ENCODE assay signal across 19 cellular contexts in the genomic region with DNA sequence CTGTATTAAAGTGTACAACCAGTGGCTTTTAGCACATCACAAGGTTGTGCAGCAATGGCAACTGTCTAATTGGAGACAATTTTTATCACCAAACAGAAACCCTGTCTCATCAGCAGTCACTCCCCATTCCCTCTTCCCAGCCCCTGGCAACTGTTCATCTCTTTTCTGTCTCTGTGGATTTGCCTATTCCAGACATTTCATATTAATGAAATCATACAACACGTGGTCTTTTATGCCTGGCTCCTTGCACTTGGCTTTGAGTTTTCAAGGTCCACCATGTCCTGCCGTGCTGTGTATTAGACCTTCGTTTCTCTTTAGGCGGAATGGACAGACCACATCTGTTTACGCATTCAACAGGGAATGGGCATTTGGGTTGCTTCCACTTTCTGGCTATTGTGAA. TPM values are rescaled to one million over a fixed set of nuclear protein-coding genes. Genes with fewer than 3 reads are reported as not detected.
"Had no signal": no experiment of that assay in that cellular context is flagged by ENCODE, and none has a peak within 500 bp of the region (broad histone marks: within the 10 kb centered on the region; RNA-seq: fewer than 3 reads in every experiment).

No MANE protein-coding gene starts in this region.

- H3K27ac Mint-ChIP-seq: activated naive CD8-positive, alpha-beta T cell; brain; immature natural killer cell; T-helper 1 cell treated with Interleukin-12 subunit alpha and Interleukin-12 subunit beta and Interleukin-4 antibody, amounts not matched to agents 30 μg/mL and 1 μg/mL, for 36 hours had no signal

- H3K4me1 ChIP-seq: colonic mucosa, esophagus muscularis mucosa, lower lobe of right lung, neural progenitor cell, transverse colon had no signal

- DNase-seq: activated CD4-positive, alpha-beta T cell treated with anti-CD3 and anti-CD28 coated beads for 4 hours; activated gamma-delta T cell treated with Interleukin-2 at 50 U/mL for 16 hours; amniotic stem cell; central memory CD4-positive, alpha-beta T cell; colonic mucosa; foreskin melanocyte; immature natural killer cell; lower lobe of right lung; ovary; stimulated activated CD4-positive, alpha-beta T cell treated with anti-CD3 and anti-CD28 coated beads, Interleukin-2, amount 100 ng/mL, for 48 hours; stimulated activated naive CD4-positive, alpha-beta T cell; substantia nigra; transverse colon had no signal

- H3K36me3 Mint-ChIP-seq: activated naive CD8-positive, alpha-beta T cell; brain; immature natural killer cell; neural progenitor cell had no signal

- H3K4me3 ChIP-seq: colonic mucosa, esophagus muscularis mucosa, lower lobe of right lung, neural progenitor cell, ovary, transverse colon had no signal

- H3K4me3 Mint-ChIP-seq: activated naive CD8-positive, alpha-beta T cell; brain; immature natural killer cell; neural progenitor cell; T-helper 1 cell treated with Interleukin-12 subunit alpha and Interleukin-12 subunit beta and Interleukin-4 antibody, amounts not matched to agents 30 μg/mL and 1 μg/mL, for 36 hours had no signal

- H3K9me3 ChIP-seq: colonic mucosa, esophagus muscularis mucosa, lower lobe of right lung, ovary, transverse colon had no signal

- H3K36me3 ChIP-seq: colonic mucosa, esophagus muscularis mucosa, lower lobe of right lung, neural progenitor cell, ovary, transverse colon had no signal

- H3K27ac ChIP-seq: colonic mucosa, esophagus muscularis mucosa, lower lobe of right lung, neural progenitor cell, ovary, transverse colon had no signal

- H3K9me3 Mint-ChIP-seq: immature natural killer cell; neural progenitor cell; T-helper 1 cell treated with Interleukin-12 subunit alpha and Interleukin-12 subunit beta and Interleukin-4 antibody, amounts not matched to agents 30 μg/mL and 1 μg/mL, for 36 hours had no signal

- H3K27me3 ChIP-seq: colonic mucosa, neural progenitor cell, ovary, transverse colon had no signal

- H3K4me1 Mint-ChIP-seq: immature natural killer cell had no signal

RNA-seq across cellular contexts. Expression of a gene that starts 30.3 kb away (rescaled TPM):
- total RNA-seq: ovary, pulmonary artery endothelial cell had no signal
